In the genomic region with DNA sequence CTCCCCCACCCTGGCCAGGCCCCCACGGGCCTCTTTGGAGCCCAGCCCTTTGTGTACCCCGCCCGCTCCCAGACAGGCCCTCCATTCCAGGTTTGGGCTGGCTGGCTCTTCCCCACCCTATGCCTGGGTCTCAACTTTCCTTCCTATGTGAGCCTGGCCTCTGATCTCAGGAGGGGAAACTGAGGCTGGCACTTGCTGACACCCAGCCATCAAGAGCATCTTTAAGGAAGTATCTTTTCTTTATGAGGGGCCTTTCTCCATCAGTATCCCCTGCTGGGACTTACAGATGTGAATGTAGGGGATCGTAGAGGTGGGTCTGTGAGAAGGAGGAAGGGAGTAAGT, we compare ENCODE assay signal across 12 cellular contexts. TPM values are rescaled to one million over a fixed set of nuclear protein-coding genes. Genes with fewer than 3 reads are reported as not detected.
DNase-seq lines count a peak whose midpoint lies in the region; ATAC-seq, FAIRE-seq and TF ChIP-seq lines count a peak whose summit lies in the region.
"Had no signal": no experiment of that assay in that cellular context is flagged by ENCODE, and none has a peak within 500 bp of the region (broad histone marks: within the 10 kb centered on the region; RNA-seq: fewer than 3 reads in every experiment).

No MANE protein-coding gene starts in this region.

- H3K4me1 ChIP-seq in astrocyte (ENCODE audit: insufficient read depth, low read length) = peaks cover 35% of the 10 kb centered on the region
- H3K4me1 ChIP-seq in keratinocyte (ENCODE audit: control insufficient read depth, extremely low read depth, insufficient read depth, low read length) = peaks cover 61% of the 10 kb centered on the region
- peaks cover 58% of the 10 kb centered on the region for H3K4me1 ChIP-seq in suprapubic skin

- H2AFZ ChIP-seq in astrocyte (ENCODE audit: low read depth, low read length) (peak overlapping the region; percentile 58), keratinocyte (ENCODE audit: control insufficient read depth, low read length) (no peak overlapping the region)

- H3K4me2 ChIP-seq in astrocyte (ENCODE audit: low read length) (peak overlapping the region; percentile 55), keratinocyte (ENCODE audit: control insufficient read depth, extremely low read depth, insufficient read depth, low read depth, low read length) (peak overlapping the region; percentile 67)

- no peaks in the 10 kb centered on the region for H3K27me3 Mint-ChIP-seq in astrocyte (ENCODE audit: low read depth, unreplicated experiment)
- H3K27me3 Mint-ChIP-seq in T-helper 17 cell = no peaks in the 10 kb centered on the region

- ATAC-seq in T-helper 17 cell (no peak), HG03457 (IDR thresholded peaks at IDR 0.05; ENCODE audit: unreplicated experiment) (no peak)
- ATAC-seq: WTC11 had no signal

- H3K4me3 ChIP-seq in astrocyte (ENCODE audit: insufficient read depth, low read depth, low read length) (no peak overlapping the region), keratinocyte (ENCODE audit: control insufficient read depth in 2 of 3, extremely low read depth in 1 of 3, insufficient read depth in 2 of 3, low read depth in 1 of 3, low read length in 3 of 3) (peak overlapping the region in 1 of 3 experiments; percentile 9), suprapubic skin (peak overlapping the region; percentile 45)

- H3K36me3 Mint-ChIP-seq in astrocyte (ENCODE audit: low read depth, unreplicated experiment) (no peaks in the 10 kb centered on the region), T-helper 17 cell (ENCODE audit: low read depth) (peaks cover 3% of the 10 kb centered on the region)
- H3K36me3 Mint-ChIP-seq: activated naive CD4-positive, alpha-beta T cell treated with anti-CD3 and anti-CD28 coated beads, Interleukin-2, amount 10 ng/mL, durations not matched to agents 7 days and 5 days; WTC11 had no signal

- no peaks in the 10 kb centered on the region for H3K79me2 ChIP-seq in astrocyte (ENCODE audit: insufficient read depth, low read length)
- no peaks in the 10 kb centered on the region for H3K79me2 ChIP-seq in keratinocyte (ENCODE audit: control insufficient read depth, insufficient read depth, low read length)

- H3K9me3 Mint-ChIP-seq in astrocyte (ENCODE audit: unreplicated experiment) = peaks cover 4% of the 10 kb centered on the region
- H3K9me3 Mint-ChIP-seq: activated naive CD4-positive, alpha-beta T cell treated with anti-CD3 and anti-CD28 coated beads, Interleukin-2, amount 10 ng/mL, durations not matched to agents 7 days and 5 days; WTC11 had no signal

- H3K9ac ChIP-seq in astrocyte (ENCODE audit: low read length) = peak overlapping the region; percentile 38
- peak overlapping the region; percentile 38 for H3K9ac ChIP-seq in keratinocyte (ENCODE audit: control insufficient read depth, extremely low read depth, insufficient read depth, low read length)

- H3K4me1 Mint-ChIP-seq in astrocyte (ENCODE audit: low read depth, unreplicated experiment) = peaks cover 66% of the 10 kb centered on the region
- peaks cover 18% of the 10 kb centered on the region for H3K4me1 Mint-ChIP-seq in T-helper 17 cell

- peak overlapping the region; percentile 89 for H3K27ac Mint-ChIP-seq in astrocyte (ENCODE audit: unreplicated experiment)
- H3K27ac Mint-ChIP-seq in T-helper 17 cell = no peak overlapping the region
- H3K27ac Mint-ChIP-seq: activated naive CD4-positive, alpha-beta T cell treated with anti-CD3 and anti-CD28 coated beads, Interleukin-2, amount 10 ng/mL, durations not matched to agents 7 days and 5 days; WTC11 had no signal

- no peak overlapping the region for H3K4me3 Mint-ChIP-seq in astrocyte (ENCODE audit: unreplicated experiment)
- H3K4me3 Mint-ChIP-seq in T-helper 17 cell = no peak overlapping the region
- H3K4me3 Mint-ChIP-seq: activated naive CD4-positive, alpha-beta T cell treated with anti-CD3 and anti-CD28 coated beads, Interleukin-2, amount 10 ng/mL, durations not matched to agents 7 days and 5 days; WTC11 had no signal

- no peak for TF ChIP-seq CTCF in astrocyte (IDR thresholded peaks at IDR 0.05; ENCODE audit: insufficient read depth, low read depth, low read length)
- no peak for TF ChIP-seq CTCF in keratinocyte (optimal IDR thresholded peaks at IDR 0.05 in 1 of 3, IDR thresholded peaks at IDR 0.05 in 1 of 3, conservative IDR thresholded peaks at IDR 0.05 in 1 of 3; ENCODE audit: extremely low read depth in 1 of 3, insufficient read depth in 2 of 3, low read length in 3 of 3)
- TF ChIP-seq CTCF in suprapubic skin (IDR thresholded peaks at IDR 0.05) = no peak

- DNase-seq in SIG-M5 treated with dmso at 0.1 percent for 504 hours (lab: John Stamatoyannopoulos, UW; ENCODE audit: unreplicated experiment) = peak; percentile 28
- no peak for DNase-seq in SIG-M5 (lab: John Stamatoyannopoulos, UW)
- DNase-seq in astrocyte (ENCODE audit: low read depth) = no peak
- no peak for DNase-seq in keratinocyte (ENCODE audit: low read depth, low spot score)
- DNase-seq in suprapubic skin (ENCODE audit: low spot score in 2 of 2) = no peak
- no peak for DNase-seq in COR-L47 (lab: John Stamatoyannopoulos, UW)
- DNase-seq in T-helper 17 cell = no peak
- DNase-seq: activated naive CD4-positive, alpha-beta T cell treated with anti-CD3 and anti-CD28 coated beads, Interleukin-2, amount 10 ng/mL, durations not matched to agents 7 days and 5 days; stimulated activated CD4-positive, alpha-beta T cell treated with anti-CD3 and anti-CD28 coated beads, Interleukin-2, amount 100 ng/mL, for 48 hours had no signal

- H4K20me1 ChIP-seq in astrocyte (ENCODE audit: insufficient read depth, low read length) (no peaks in the 10 kb centered on the region), keratinocyte (ENCODE audit: control insufficient read depth, extremely low read depth, insufficient read depth, low read length) (no peaks in the 10 kb centered on the region)

- no peaks in the 10 kb centered on the region for H3K9me3 ChIP-seq in astrocyte (ENCODE audit: insufficient read depth, low read depth, low read length)
- H3K9me3 ChIP-seq in keratinocyte (ENCODE audit: control insufficient read depth, low read depth, low read length) = no peaks in the 10 kb centered on the region
- H3K9me3 ChIP-seq in suprapubic skin = no peaks in the 10 kb centered on the region
- H3K9me3 ChIP-seq in T-helper 17 cell (ENCODE audit: control insufficient read depth, low read length, poor library complexity, severe bottlenecking) = no peaks in the 10 kb centered on the region

- dilution Hi-C loops in keratinocyte (cut with MboI; ENCODE audit: extremely low pct_ligation_motif_present, low sequenced_read_pairs) = no loop called here

- FAIRE-seq in astrocyte (lab: Jason Lieb, UNC) (no peak), keratinocyte (lab: Jason Lieb, UNC) (no peak)

- no peaks in the 10 kb centered on the region for H3K9me1 ChIP-seq in keratinocyte (ENCODE audit: control insufficient read depth, extremely low read depth, insufficient read depth, low read length)

- H3K27ac ChIP-seq in astrocyte (ENCODE audit: low read depth, low read length) (peak overlapping the region; percentile 58), keratinocyte (ENCODE audit: control insufficient read depth, insufficient read depth, low read length) (peak overlapping the region; percentile 92), suprapubic skin (peak overlapping the region; percentile 92)

- no peak for TF ChIP-seq EP300 in suprapubic skin (IDR thresholded peaks at IDR 0.05)

- WGBS in suprapubic skin = 90% methylated on average over 1 of the region's 4 CpGs

- no peak for TF ChIP-seq POLR2A in suprapubic skin (IDR thresholded peaks at IDR 0.05)

- H3K27me3 ChIP-seq in astrocyte (ENCODE audit: insufficient read depth, low read length) (no peaks in the 10 kb centered on the region), keratinocyte (ENCODE audit: control insufficient read depth, extremely low read depth, insufficient read depth, low read length) (no peaks in the 10 kb centered on the region), suprapubic skin (no peaks in the 10 kb centered on the region)

- H3K36me3 ChIP-seq in astrocyte (ENCODE audit: insufficient read depth, low read length) = no peaks in the 10 kb centered on the region
- H3K36me3 ChIP-seq in keratinocyte (ENCODE audit: control insufficient read depth in 2 of 2, extremely low read depth in 1 of 2, insufficient read depth in 2 of 2, low read length in 2 of 2) = no peaks in the 10 kb centered on the region
- H3K36me3 ChIP-seq in suprapubic skin = no peaks in the 10 kb centered on the region

RNA-seq across cellular contexts. Expression of gene NECTIN4, which starts 5.6 kb away (rescaled TPM):
- total RNA-seq in astrocyte (1.6 and 1.9 TPM in 2 replicates), suprapubic skin (100 to 1,000 TPM; 126 to 188 (median 164) TPM), T-helper 17 cell (not detected)
- 6.0 to 19.0 TPM (median 8.6 TPM) in 3 replicates for polyA plus RNA-seq in keratinocyte
- 60.1 TPM for polyA plus RNA-seq in keratinocyte (2011; ENCODE audit: low read depth)
- 2.6 and 4.3 TPM in 2 replicates for polyA plus RNA-seq in keratinocyte (2011; cell fraction: cytosol; rRNA removed)
- polyA plus RNA-seq in keratinocyte (2011; cell fraction: nucleus; rRNA removed) = 20.7 and 42.1 TPM in 2 replicates
- 2.9 and 144 TPM in 2 replicates for polyA plus RNA-seq in keratinocyte (2012; ENCODE audit: low replicate concordance)
- 7.1 to 52.8 TPM (median 19.4 TPM) in 3 replicates for polyA minus RNA-seq in keratinocyte
- polyA minus RNA-seq in keratinocyte (2011; cell fraction: cytosol; rRNA and poly(A)+ RNA removed) = 6.5 TPM
- polyA minus RNA-seq in keratinocyte (2011; cell fraction: nucleus; rRNA and poly(A)+ RNA removed) = 19.1 and 21.9 TPM in 2 replicates
- total RNA-seq: A673 had no signal

RNA-seq across cellular contexts. Expression of gene ARHGAP30, which starts 14.0 kb away (rescaled TPM):
- total RNA-seq in astrocyte (0.19 and 0.25 TPM in 2 replicates), suprapubic skin (10 to 100 TPM; 12.3 to 46.2 (median 14.5) TPM), T-helper 17 cell (100 to 1,000 TPM; 156 to 189 TPM)
- 0.05 to 0.45 TPM (median 0.16 TPM) in 3 replicates for polyA plus RNA-seq in keratinocyte
- polyA plus RNA-seq in keratinocyte (2011; ENCODE audit: low read depth) = 6.6 TPM
- polyA plus RNA-seq in keratinocyte (2011; cell fraction: cytosol; rRNA removed) = 0.05 and 0.06 TPM in 2 replicates
- 0.99 and 1.1 TPM in 2 replicates for polyA plus RNA-seq in keratinocyte (2011; cell fraction: nucleus; rRNA removed)
- 0.29 and 11.6 TPM in 2 replicates for polyA plus RNA-seq in keratinocyte (2012; ENCODE audit: low replicate concordance)
- polyA minus RNA-seq in keratinocyte = 0.26 to 0.42 TPM in 2 of 3 replicates, not detected in the other
- not detected for polyA minus RNA-seq in keratinocyte (2011; cell fraction: cytosol; rRNA and poly(A)+ RNA removed)
- polyA minus RNA-seq in keratinocyte (2011; cell fraction: nucleus; rRNA and poly(A)+ RNA removed) = 0.63 and 0.93 TPM in 2 replicates
- total RNA-seq: A673 had no signal

RNA-seq across cellular contexts. Expression of gene KLHDC9, which starts 14.4 kb away (rescaled TPM):
- total RNA-seq in astrocyte (1.5 and 1.8 TPM in 2 replicates), suprapubic skin (1 to 10 TPM in 3 of 4 donors, not detected in 1; 1.3 to 4.0 (median 1.4) TPM), T-helper 17 cell (under 1 TPM in 1 of 2 donors, not detected in 1; 0.57 TPM)
- 0.32 to 0.73 TPM (median 0.54 TPM) in 3 replicates for polyA plus RNA-seq in keratinocyte
- polyA plus RNA-seq in keratinocyte (2011; ENCODE audit: low read depth) = not detected
- polyA plus RNA-seq in keratinocyte (2011; cell fraction: cytosol; rRNA removed) = 0.15 and 0.36 TPM in 2 replicates
- polyA plus RNA-seq in keratinocyte (2011; cell fraction: nucleus; rRNA removed) = 0.38 and 1.3 TPM in 2 replicates
- 0.17 and 0.40 TPM in 2 replicates for polyA plus RNA-seq in keratinocyte (2012; ENCODE audit: low replicate concordance)
- polyA minus RNA-seq in keratinocyte = 1.4 TPM in 1 of 3 replicates, not detected in the others
- not detected for polyA minus RNA-seq in keratinocyte (2011; cell fraction: cytosol; rRNA and poly(A)+ RNA removed)
- polyA minus RNA-seq in keratinocyte (2011; cell fraction: nucleus; rRNA and poly(A)+ RNA removed) = not detected in 2 replicates

RNA-seq across cellular contexts. Expression of gene PFDN2, which starts 34.1 kb away (rescaled TPM):
- 103 and 111 TPM in 2 replicates for total RNA-seq in astrocyte
- polyA plus RNA-seq in keratinocyte = 106 to 228 TPM (median 184 TPM) in 3 replicates
- polyA plus RNA-seq in keratinocyte (2011; ENCODE audit: low read depth) = 260 TPM
- polyA plus RNA-seq in keratinocyte (2011; cell fraction: cytosol; rRNA removed) = 137 and 187 TPM in 2 replicates
- polyA plus RNA-seq in keratinocyte (2011; cell fraction: nucleus; rRNA removed) = 63.9 and 100 TPM in 2 replicates
- polyA plus RNA-seq in keratinocyte (2012; ENCODE audit: low replicate concordance) = 213 and 232 TPM in 2 replicates
- 12.6 to 31.6 TPM (median 18.4 TPM) in 3 replicates for polyA minus RNA-seq in keratinocyte
- polyA minus RNA-seq in keratinocyte (2011; cell fraction: cytosol; rRNA and poly(A)+ RNA removed) = 52.6 TPM
- polyA minus RNA-seq in keratinocyte (2011; cell fraction: nucleus; rRNA and poly(A)+ RNA removed) = 6.5 and 12.3 TPM in 2 replicates
- total RNA-seq in suprapubic skin = 10 to 100 TPM; 21.3 to 33.9 (median 27.1) TPM
- 10 to 100 TPM; 34.5 to 37.1 TPM for total RNA-seq in T-helper 17 cell

RNA-seq across cellular contexts. Expression of gene NIT1, which starts 34.2 kb away (rescaled TPM):
- total RNA-seq in astrocyte (25.6 and 25.9 TPM in 2 replicates), suprapubic skin (10 to 100 TPM; 28.3 to 58.2 (median 39.6) TPM), T-helper 17 cell (10 to 100 TPM; 16.0 to 19.3 TPM)
- 22.9 to 51.0 TPM (median 27.6 TPM) in 3 replicates for polyA plus RNA-seq in keratinocyte
- 24.7 TPM for polyA plus RNA-seq in keratinocyte (2011; ENCODE audit: low read depth)
- 24.3 and 34.8 TPM in 2 replicates for polyA plus RNA-seq in keratinocyte (2011; cell fraction: cytosol; rRNA removed)
- polyA plus RNA-seq in keratinocyte (2011; cell fraction: nucleus; rRNA removed) = 71.9 and 77.7 TPM in 2 replicates
- 41.7 and 50.3 TPM in 2 replicates for polyA plus RNA-seq in keratinocyte (2012; ENCODE audit: low replicate concordance)
- polyA minus RNA-seq in keratinocyte = 28.3 to 68.5 TPM (median 38.7 TPM) in 3 replicates
- polyA minus RNA-seq in keratinocyte (2011; cell fraction: cytosol; rRNA and poly(A)+ RNA removed) = 17.3 TPM
- 20.2 and 27.1 TPM in 2 replicates for polyA minus RNA-seq in keratinocyte (2011; cell fraction: nucleus; rRNA and poly(A)+ RNA removed)

Comparison
In these comparisons a context has a peak if more than half of its experiments do, and no peak if none do; other contexts are left out.
1. RNA of gene NECTIN4, which starts 5.6 kb away (total RNA-seq): 126 to 188 TPM in suprapubic skin; 1.6 to 1.9 TPM in astrocyte and not detected in T-helper 17 cell; every median in the first group is over 10 times any median in the second.
2. RNA of gene ARHGAP30, which starts 14.0 kb away (total RNA-seq): 156 to 189 TPM in T-helper 17 cell and 12.3 to 46.2 TPM in suprapubic skin; 0.19 to 0.25 TPM in astrocyte; every median in the first group is over 10 times any median in the second.
3. Peak in every context shown above with its lines, with median percentiles within 50 percentile points of each other: H3K27ac ChIP-seq.